Comparison of ENCODE assay signal across 1 cellular context in the genomic region with DNA sequence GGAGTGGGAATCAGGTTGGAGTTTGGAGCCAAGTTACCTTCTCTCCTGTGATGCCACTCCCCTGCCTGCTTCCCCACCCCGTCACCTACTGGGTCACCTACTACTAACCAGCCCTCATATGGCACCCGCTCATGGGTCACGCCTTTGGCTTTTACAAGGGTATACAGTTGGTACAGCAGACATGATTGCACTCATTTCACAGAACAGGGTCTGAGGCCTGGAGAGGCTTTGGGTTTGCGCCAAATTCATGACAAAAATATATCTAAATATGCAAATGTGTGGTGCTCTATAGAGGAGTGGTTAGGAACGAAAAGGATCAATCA.
TF ChIP-seq lines count a peak whose summit lies in the region.

No MANE protein-coding gene starts in this region.

TF ChIP-seq in GM12878, 131 proteins besides CTCF, POLR2A, EP300 and RAD21:
- TF ChIP-seq ASH2L (IDR thresholded peaks at IDR 0.05; ENCODE audit: borderline replicate concordance, low read depth) (no peak), RELA (IDR thresholded peaks at IDR 0.05; ENCODE audit: borderline replicate concordance, partially characterized antibody) (no peak), KDM1A (IDR thresholded peaks at IDR 0.05; ENCODE audit: borderline replicate concordance) (no peak), MLLT1 (IDR thresholded peaks at IDR 0.05) (no peak)
TF ChIP-seq in GM12878: peak in this region for 0.
